In genomic region chr6:161740486-161740885, GRCh38 we compare ENCODE assay signal across 22 cellular contexts.
DNase-seq lines count a peak whose midpoint lies in the region; ATAC-seq and TF ChIP-seq lines count a peak whose summit lies in the region.
"Had no signal": no experiment of that assay in that cellular context is flagged by ENCODE, and none has a peak within 500 bp of the region (broad histone marks: within the 10 kb centered on the region; RNA-seq: fewer than 3 reads in every experiment).

No MANE protein-coding gene starts in this region.

- H3K4me2 ChIP-seq in MM.1S (ENCODE audit: low read depth, low read length) = peak overlapping the region; percentile 52
- H3K4me2 ChIP-seq: BLaER1, GM23338, SK-N-SH had no signal

- H3F3A ChIP-seq in MM.1S (ENCODE audit: insufficient read depth, low read length) = no peaks in the 10 kb centered on the region; the same call in 1 of the 2 replicates

- no peaks in the 10 kb centered on the region for H3K9me3 Mint-ChIP-seq in stimulated activated effector memory CD8-positive, alpha-beta T cell treated with anti-CD3 and anti-CD28 coated beads, Interleukin-12 subunit alpha, Interleukin-12 subunit beta, amount 100 ng/mL, for 72 hours
- H3K9me3 Mint-ChIP-seq: CD4-positive, alpha-beta T cell; H9 had no signal

- ATAC-seq in HG02610 (IDR thresholded peaks at IDR 0.05; ENCODE audit: unreplicated experiment) (peak; percentile 29), body of pancreas (no peak)
- peak; percentile 69 for ATAC-seq in stimulated activated effector memory CD8-positive, alpha-beta T cell treated with anti-CD3 and anti-CD28 coated beads, Interleukin-12 subunit alpha, Interleukin-12 subunit beta, amount 100 ng/mL, for 72 hours
- ATAC-seq: GM23338 had no signal

- H4K20me1 ChIP-seq in MM.1S (ENCODE audit: insufficient read depth, low read length) = no peaks in the 10 kb centered on the region
- H4K20me1 ChIP-seq: BLaER1 had no signal

- no peak for TF ChIP-seq CTCF in MM.1S (IDR thresholded peaks at IDR 0.05; ENCODE audit: low read length)
- no peak for TF ChIP-seq CTCF in esophagus squamous epithelium (IDR thresholded peaks at IDR 0.05)
- TF ChIP-seq CTCF in body of pancreas (IDR thresholded peaks at IDR 0.05) = no peak

- no peaks in the 10 kb centered on the region for H3K9me3 ChIP-seq in MM.1S (replicated peaks; ENCODE audit: insufficient read depth, low read length)
- no peaks in the 10 kb centered on the region for H3K9me3 ChIP-seq in esophagus squamous epithelium
- no peaks in the 10 kb centered on the region for H3K9me3 ChIP-seq in body of pancreas
- H3K9me3 ChIP-seq: Peyer's patch, SK-N-SH had no signal

- peak; percentile 72 for DNase-seq in MM.1S
- peak; percentile 18 for DNase-seq in myocyte (ENCODE audit: low read depth)
- DNase-seq in stimulated activated effector memory CD8-positive, alpha-beta T cell treated with anti-CD3 and anti-CD28 coated beads, Interleukin-12 subunit alpha, Interleukin-12 subunit beta, amount 100 ng/mL, for 72 hours (ENCODE audit: low spot score in 2 of 2) = no peak
- DNase-seq in esophagus squamous epithelium (lab: John Stamatoyannopoulos, UW) = no peak
- no peak for DNase-seq in body of pancreas
- no peak for DNase-seq in NOMO-1 treated with DMSO at 0.1 percent for 48 hours (lab: John Stamatoyannopoulos, UW; ENCODE audit: unreplicated experiment)
- DNase-seq: CD4-positive, alpha-beta T cell; H9; NCI-H1105 treated with DMSO at 0.1 percent for 48 hours; NCI-H146; NCI-H1930; NCI-H2107; NCI-H748 treated with DMSO at 0.1 percent for 48 hours; OCI-M1; SIG-M5; SK-N-SH had no signal

- no peaks in the 10 kb centered on the region for H3K27me3 ChIP-seq in MM.1S (replicated peaks; ENCODE audit: insufficient read depth, low read length)
- no peaks in the 10 kb centered on the region for H3K27me3 ChIP-seq in esophagus squamous epithelium
- no peaks in the 10 kb centered on the region for H3K27me3 ChIP-seq in body of pancreas
- H3K27me3 ChIP-seq: BLaER1, Peyer's patch had no signal

- TF ChIP-seq POLR2A in esophagus squamous epithelium (IDR thresholded peaks at IDR 0.05) (no peak), body of pancreas (IDR thresholded peaks at IDR 0.05) (no peak)

- no peak overlapping the region for H3K9ac ChIP-seq in MM.1S (ENCODE audit: low read length)
- H3K9ac ChIP-seq: BLaER1, SK-N-SH had no signal

- H3K4me1 Mint-ChIP-seq in stimulated activated effector memory CD8-positive, alpha-beta T cell treated with anti-CD3 and anti-CD28 coated beads, Interleukin-12 subunit alpha, Interleukin-12 subunit beta, amount 100 ng/mL, for 72 hours = peaks cover 5% of the 10 kb centered on the region
- H3K4me1 Mint-ChIP-seq: IgD-negative memory B cell had no signal

- H3K27ac ChIP-seq in MM.1S (ENCODE audit: low read length) = peak overlapping the region; percentile 43
- no peak overlapping the region for H3K27ac ChIP-seq in esophagus squamous epithelium
- H3K27ac ChIP-seq in body of pancreas = no peak overlapping the region
- H3K27ac ChIP-seq: BLaER1, HL-60 had no signal

- 90 to 91% methylated on average over 4 to 7 of the region's 7 CpGs for WGBS in esophagus squamous epithelium, 2 donors
- WGBS in body of pancreas, 2 donors = 66 to 77% methylated on average over 7 of the region's 7 CpGs

- no peaks in the 10 kb centered on the region for H3K36me3 ChIP-seq in MM.1S (replicated peaks; ENCODE audit: insufficient read depth, low read length)
- no peaks in the 10 kb centered on the region for H3K36me3 ChIP-seq in esophagus squamous epithelium
- no peaks in the 10 kb centered on the region for H3K36me3 ChIP-seq in body of pancreas (replicated peaks in 1 of 2; ENCODE audit: insufficient read depth in 1 of 2, low read depth in 2 of 2)
- H3K36me3 ChIP-seq: BLaER1, Peyer's patch had no signal

- H3K4me3 Mint-ChIP-seq in stimulated activated effector memory CD8-positive, alpha-beta T cell treated with anti-CD3 and anti-CD28 coated beads, Interleukin-12 subunit alpha, Interleukin-12 subunit beta, amount 100 ng/mL, for 72 hours = no peak overlapping the region
- H3K4me3 Mint-ChIP-seq: CD4-positive, alpha-beta T cell; GM23338; H9; IgD-negative memory B cell had no signal

- H3K4me3 ChIP-seq in MM.1S (ENCODE audit: low read length) (no peak overlapping the region), esophagus squamous epithelium (no peak overlapping the region), body of pancreas (no peak overlapping the region)
- H3K4me3 ChIP-seq: BLaER1, GM23338, Peyer's patch had no signal

- H3K79me2 ChIP-seq in MM.1S (ENCODE audit: low read length) = no peaks in the 10 kb centered on the region

- no peaks in the 10 kb centered on the region for H3K36me3 Mint-ChIP-seq in stimulated activated effector memory CD8-positive, alpha-beta T cell treated with anti-CD3 and anti-CD28 coated beads, Interleukin-12 subunit alpha, Interleukin-12 subunit beta, amount 100 ng/mL, for 72 hours
- H3K36me3 Mint-ChIP-seq: IgD-negative memory B cell had no signal

- no peaks in the 10 kb centered on the region for H3K9me2 ChIP-seq in MM.1S (replicated peaks; ENCODE audit: insufficient read depth, low read length)
- H3K9me2 ChIP-seq: SK-N-SH had no signal

- no peak overlapping the region for H3K27ac Mint-ChIP-seq in stimulated activated effector memory CD8-positive, alpha-beta T cell treated with anti-CD3 and anti-CD28 coated beads, Interleukin-12 subunit alpha, Interleukin-12 subunit beta, amount 100 ng/mL, for 72 hours
- H3K27ac Mint-ChIP-seq: CD4-positive, alpha-beta T cell; GM23338; H9; IgD-negative memory B cell had no signal

- H3K4me1 ChIP-seq in MM.1S (ENCODE audit: low read length) (peaks cover 25% of the 10 kb centered on the region), esophagus squamous epithelium (no peaks in the 10 kb centered on the region), body of pancreas (no peaks in the 10 kb centered on the region)
- H3K4me1 ChIP-seq: BLaER1, Peyer's patch had no signal

- H2AFZ ChIP-seq in MM.1S (ENCODE audit: low read length) = 0 out of 2 replicates have a peak overlapping the region, but pooled peaks have one; percentile 23
- H2AFZ ChIP-seq: GM23338 had no signal

- intact Hi-C loops in esophagus squamous epithelium (cut with DNase I) = no loop called here
- intact Hi-C loops in body of pancreas (cut with DNase I) = no loop called here

Comparison
In these comparisons a context has a peak if more than half of its experiments do, and no peak if none do; other contexts are left out.
1. DNase-seq: peak in MM.1S (single experiment) and myocyte (single experiment); none in stimulated activated effector memory CD8-positive, alpha-beta T cell treated with anti-CD3 and anti-CD28 coated beads, Interleukin-12 subunit alpha, Interleukin-12 subunit beta, amount 100 ng/mL, for 72 hours (0 of 2), esophagus squamous epithelium (single experiment), body of pancreas (0 of 4) and NOMO-1 treated with DMSO at 0.1 percent for 48 hours (single experiment).